In the genomic region with DNA sequence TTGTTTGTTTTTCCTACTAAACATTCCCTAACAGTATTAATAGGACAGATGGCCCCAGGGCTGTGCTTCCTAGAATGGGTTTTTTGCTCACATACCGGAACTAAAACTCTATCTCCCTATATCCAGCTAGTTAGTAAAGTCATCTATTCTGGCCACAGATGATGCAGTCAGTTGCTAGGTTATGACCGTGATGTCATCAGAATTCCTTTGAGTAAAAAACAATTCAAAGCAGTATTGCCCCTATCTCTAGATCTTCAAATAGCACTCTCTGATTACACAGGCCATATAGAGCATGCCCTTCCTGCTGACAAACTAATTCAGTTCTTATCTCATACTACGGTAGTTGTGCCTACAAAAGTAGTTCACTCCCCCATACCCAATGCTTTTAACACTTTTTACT, we compare ENCODE assay signal across 15 cellular contexts.
"Had no signal": no experiment of that assay in that cellular context is flagged by ENCODE, and none has a peak within 500 bp of the region (broad histone marks: within the 10 kb centered on the region; RNA-seq: fewer than 3 reads in every experiment).

No MANE protein-coding gene starts in this region.

- H3K9me3 Mint-ChIP-seq: memory B cell, natural killer cell, neural crest cell, type B pancreatic cell had no signal

- H3K4me3 ChIP-seq: coronary artery, gastroesophageal sphincter, left lung, lower lobe of right lung had no signal

- H3K27ac ChIP-seq: coronary artery, gastroesophageal sphincter, left lung, lower lobe of right lung had no signal

- H3K4me3 Mint-ChIP-seq: memory B cell, mesothelial cell of epicardium, natural killer cell, neural crest cell, type B pancreatic cell had no signal

- DNase-seq: effector CD4-positive, alpha-beta T cell; glutamatergic neuron; left lung; lower lobe of right lung; natural killer cell; posterior cingulate gyrus; small intestine; stimulated activated CD4-positive, alpha-beta T cell treated with anti-CD3 and anti-CD28 coated beads, Interleukin-12 subunit alpha, Interleukin-12 subunit beta, amount 100 ng/mL, for 4 hours; stimulated activated naive CD4-positive, alpha-beta T cell treated with Interleukin-2 at 50 U/mL for 16 hours had no signal

- H3K36me3 ChIP-seq: lower lobe of right lung had no signal

- H3K4me1 Mint-ChIP-seq: memory B cell, mesothelial cell of epicardium, natural killer cell had no signal

- H3K27ac Mint-ChIP-seq: memory B cell, mesothelial cell of epicardium, natural killer cell, type B pancreatic cell had no signal

- H3K27me3 Mint-ChIP-seq: memory B cell, type B pancreatic cell had no signal

- H3K36me3 Mint-ChIP-seq: natural killer cell had no signal

- H3K4me1 ChIP-seq: gastroesophageal sphincter, left lung, lower lobe of right lung had no signal

- H3K27me3 ChIP-seq: gastroesophageal sphincter, left lung had no signal

- H3K9me3 ChIP-seq: gastroesophageal sphincter, left lung, lower lobe of right lung had no signal
